In genomic region chr7:156069897-156070296, GRCh38 we compare ENCODE assay signal across 1 cellular context.
TF ChIP-seq lines count a peak whose summit lies in the region.

No MANE protein-coding gene starts in this region.

TF ChIP-seq in HepG2, 621 proteins besides CTCF, POLR2A, EP300 and RAD21 (continued from another document):
- TF ChIP-seq, protein P1, sequence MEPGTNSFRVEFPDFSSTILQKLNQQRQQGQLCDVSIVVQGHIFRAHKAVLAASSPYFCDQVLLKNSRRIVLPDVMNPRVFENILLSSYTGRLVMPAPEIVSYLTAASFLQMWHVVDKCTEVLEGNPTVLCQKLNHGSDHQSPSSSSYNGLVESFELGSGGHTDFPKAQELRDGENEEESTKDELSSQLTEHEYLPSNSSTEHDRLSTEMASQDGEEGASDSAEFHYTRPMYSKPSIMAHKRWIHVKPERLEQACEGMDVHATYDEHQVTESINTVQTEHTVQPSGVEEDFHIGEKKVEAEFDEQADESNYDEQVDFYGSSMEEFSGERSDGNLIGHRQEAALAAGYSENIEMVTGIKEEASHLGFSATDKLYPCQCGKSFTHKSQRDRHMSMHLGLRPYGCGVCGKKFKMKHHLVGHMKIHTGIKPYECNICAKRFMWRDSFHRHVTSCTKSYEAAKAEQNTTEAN (CRISPR knock-in tag; conservative IDR thresholded peaks at IDR 0.05) = no peak
- TF ChIP-seq BRF2 (CRISPR knock-in tag; IDR thresholded peaks at IDR 0.05) (no peak), BRCA1 (CRISPR knock-in tag; IDR thresholded peaks at IDR 0.05) (no peak), ZNF224 (CRISPR knock-in tag; IDR thresholded peaks at IDR 0.05) (no peak), ZNF451 (CRISPR knock-in tag; IDR thresholded peaks at IDR 0.05) (no peak), ZNF562 (CRISPR knock-in tag; IDR thresholded peaks at IDR 0.05; ENCODE audit: borderline replicate concordance) (no peak), CEBPG (CRISPR knock-in tag; IDR thresholded peaks at IDR 0.05) (no peak), ELF4 (CRISPR knock-in tag; IDR thresholded peaks at IDR 0.05; ENCODE audit: borderline replicate concordance) (no peak), PHF8 (CRISPR knock-in tag; IDR thresholded peaks at IDR 0.05) (no peak)
TF ChIP-seq in HepG2: peak in this region for 0.
